Comparison of ENCODE assay signal across 8 cellular contexts in genomic region chr4:145234086-145234694, GRCh38. TPM values are rescaled to one million over a fixed set of nuclear protein-coding genes. Genes with fewer than 3 reads are reported as not detected.
DNase-seq lines count a peak whose midpoint lies in the region; ATAC-seq and TF ChIP-seq lines count a peak whose summit lies in the region.

No MANE protein-coding gene starts in this region.

- no peaks in the 10 kb centered on the region for H4K20me1 ChIP-seq in DOHH2 (ENCODE audit: control insufficient read depth, insufficient read depth, low read depth, low read length)
- H4K20me1 ChIP-seq in OCI-LY1 (ENCODE audit: insufficient read depth, low read length) = no peaks in the 10 kb centered on the region

- H3K36me3 ChIP-seq in DOHH2 (ENCODE audit: control insufficient read depth, low read length) (no peaks in the 10 kb centered on the region), OCI-LY1 (ENCODE audit: insufficient read depth, low read length) (no peaks in the 10 kb centered on the region)

- H3K27ac ChIP-seq in DOHH2 (ENCODE audit: low read depth, low read length) (no peak overlapping the region), OCI-LY1 (ENCODE audit: low read depth, low read length, poor library complexity, severe bottlenecking) (peak overlapping the region; percentile 27)

- TF ChIP-seq CTCF in DOHH2 (IDR thresholded peaks at IDR 0.05; ENCODE audit: low read depth, low read length, poor library complexity, severe bottlenecking) (peak; percentile 93), OCI-LY1 (IDR thresholded peaks at IDR 0.05; ENCODE audit: low read length) (peak; percentile 97)

- H3K4me1 ChIP-seq in DOHH2 (ENCODE audit: control insufficient read depth, low read length) (peaks cover 30% of the 10 kb centered on the region), OCI-LY1 (ENCODE audit: insufficient read depth, low read length, severe bottlenecking) (peaks cover 29% of the 10 kb centered on the region)

- peak overlapping the region; percentile 85; the same call in 1 of the 2 replicates for H2AFZ ChIP-seq in OCI-LY1 (ENCODE audit: low read length)

- ATAC-seq in GM19468 (IDR thresholded peaks at IDR 0.05; ENCODE audit: extremely low read depth, unreplicated experiment) = peak; percentile 91
- peak; percentile 96 for ATAC-seq in HG03565 (IDR thresholded peaks at IDR 0.05; ENCODE audit: unreplicated experiment)
- ATAC-seq in activated T-helper 17 cell treated with anti-CD3 and anti-CD28 coated beads, Interleukin-2, amount 50 U/mL, for 72 hours (replicated peaks) = peak; percentile 98

- H3K4me3 ChIP-seq in DOHH2 (ENCODE audit: low read length) (no peak overlapping the region), OCI-LY1 (ENCODE audit: low read depth, low read length, poor library complexity, severe bottlenecking) (no peak overlapping the region)

- peak overlapping the region; percentile 39; the same call in 1 of the 2 replicates for H3K9ac ChIP-seq in OCI-LY1 (ENCODE audit: low read length)

- no peak overlapping the region for H3K27ac Mint-ChIP-seq in activated T-helper 17 cell treated with anti-CD3 and anti-CD28 coated beads, Interleukin-2, amount 50 U/mL, for 72 hours

- H3K27me3 ChIP-seq in DOHH2 (ENCODE audit: control insufficient read depth, low read length) (no peaks in the 10 kb centered on the region), OCI-LY1 (ENCODE audit: insufficient read depth, low read length) (no peaks in the 10 kb centered on the region)

- H3K4me3 Mint-ChIP-seq in activated T-helper 17 cell treated with anti-CD3 and anti-CD28 coated beads, Interleukin-2, amount 50 U/mL, for 72 hours = no peak overlapping the region

- H3F3A ChIP-seq in DOHH2 (ENCODE audit: control insufficient read depth, insufficient read depth) = no peaks in the 10 kb centered on the region
- no peaks in the 10 kb centered on the region for H3F3A ChIP-seq in OCI-LY1 (ENCODE audit: insufficient read depth, low read length)

- H3K36me3 Mint-ChIP-seq in activated T-helper 17 cell treated with anti-CD3 and anti-CD28 coated beads, Interleukin-2, amount 50 U/mL, for 72 hours (ENCODE audit: low read depth) = no peaks in the 10 kb centered on the region

- no peaks in the 10 kb centered on the region for H3K27me3 Mint-ChIP-seq in activated T-helper 17 cell treated with anti-CD3 and anti-CD28 coated beads, Interleukin-2, amount 50 U/mL, for 72 hours

- H3K79me2 ChIP-seq in DOHH2 (ENCODE audit: control insufficient read depth, low read length) (no peaks in the 10 kb centered on the region), OCI-LY1 (ENCODE audit: insufficient read depth, low read length) (no peaks in the 10 kb centered on the region)

- peak overlapping the region; percentile 33 for H3K4me2 ChIP-seq in DOHH2 (ENCODE audit: low read length)
- H3K4me2 ChIP-seq in OCI-LY1 (ENCODE audit: low read length) = peak overlapping the region; percentile 34; the same call in 1 of the 2 replicates

- H3K9me3 ChIP-seq in DOHH2 (ENCODE audit: control insufficient read depth, insufficient read depth, low read length) (no peaks in the 10 kb centered on the region; the same call in 1 of the 2 replicates), OCI-LY1 (ENCODE audit: low read length) (no peaks in the 10 kb centered on the region)

- H3K9me3 Mint-ChIP-seq in activated T-helper 17 cell treated with anti-CD3 and anti-CD28 coated beads, Interleukin-2, amount 50 U/mL, for 72 hours = no peaks in the 10 kb centered on the region

- H3K9me2 ChIP-seq in DOHH2 (replicated peaks; ENCODE audit: control insufficient read depth, low read length) (no peaks in the 10 kb centered on the region), OCI-LY1 (ENCODE audit: low read depth, low read length) (no peaks in the 10 kb centered on the region)

- H3K4me1 Mint-ChIP-seq in activated T-helper 17 cell treated with anti-CD3 and anti-CD28 coated beads, Interleukin-2, amount 50 U/mL, for 72 hours = no peaks in the 10 kb centered on the region

- DNase-seq in glomerular endothelial cell (ENCODE audit: extremely low read depth, low read depth, low spot score) (peak; percentile 50), renal cortical epithelial cell (ENCODE audit: low read depth) (peak; percentile 48), NCI-H128 (lab: John Stamatoyannopoulos, UW; ENCODE audit: unreplicated experiment) (no peak)

RNA-seq across cellular contexts. Expression of gene OTUD4, which starts 53.8 kb away (rescaled TPM):
- 10 to 100 TPM; 50.8 to 71.4 TPM for total RNA-seq in activated T-helper 17 cell treated with anti-CD3 and anti-CD28 coated beads, Interleukin-2, amount 50 U/mL, for 72 hours
- total RNA-seq in glomerular endothelial cell (23.6 and 38.9 TPM in 2 replicates), renal cortical epithelial cell (28.5 and 48.2 TPM in 2 replicates)
